Comparison of ENCODE assay signal across 21 cellular contexts in the genomic region with DNA sequence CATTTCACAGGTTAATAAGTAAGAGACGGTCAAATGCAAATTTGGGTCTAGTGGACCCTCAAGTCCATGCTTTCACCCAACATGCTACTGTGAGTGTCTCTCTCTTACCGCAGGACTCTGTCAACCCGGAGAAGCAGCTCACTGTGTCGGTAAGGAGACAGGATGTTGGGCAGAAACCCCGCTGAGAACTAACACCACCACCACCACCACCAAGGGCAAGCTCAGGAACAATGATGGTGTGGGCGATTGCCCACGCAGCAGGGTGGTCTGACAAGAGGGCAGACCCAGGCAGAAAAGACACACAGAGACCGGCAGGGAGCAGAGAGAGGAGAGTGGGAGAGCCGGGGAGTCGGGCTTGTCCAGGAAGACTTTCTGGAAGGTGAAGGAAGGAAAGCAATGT. TPM values are rescaled to one million over a fixed set of nuclear protein-coding genes. Genes with fewer than 3 reads are reported as not detected.
DNase-seq lines count a peak whose midpoint lies in the region; ATAC-seq and TF ChIP-seq lines count a peak whose summit lies in the region.
"Had no signal": no experiment of that assay in that cellular context is flagged by ENCODE, and none has a peak within 500 bp of the region (broad histone marks: within the 10 kb centered on the region; RNA-seq: fewer than 3 reads in every experiment).

No MANE protein-coding gene starts in this region.

- H3K9me3 ChIP-seq in heart right ventricle (no peaks in the 10 kb centered on the region), right cardiac atrium (ENCODE audit: control insufficient read depth, low read length) (no peaks in the 10 kb centered on the region), mesenchymal stem cell (ENCODE audit: control insufficient read depth, low read length) (no peaks in the 10 kb centered on the region), vagina (no peaks in the 10 kb centered on the region)
- H3K9me3 ChIP-seq: BLaER1, esophagus muscularis mucosa, left lung had no signal

- H3K18ac ChIP-seq in mesenchymal stem cell (ENCODE audit: low read depth in 1 of 2, low read length in 2 of 2) = peak overlapping the region; percentile 25 to 29

- peak overlapping the region; percentile 43 for H4K91ac ChIP-seq in mesenchymal stem cell (ENCODE audit: low read length)

- H3K27ac ChIP-seq in heart right ventricle = peak overlapping the region in 7 of 10 donors; percentile 3 to 62 (median 35)
- no peak overlapping the region for H3K27ac ChIP-seq in right cardiac atrium (ENCODE audit: low read length)
- H3K27ac ChIP-seq in mesenchymal stem cell (ENCODE audit: low read length, poor library complexity, severe bottlenecking) = no peak overlapping the region
- H3K27ac ChIP-seq in vagina = peak overlapping the region; percentile 82
- H3K27ac ChIP-seq: BLaER1 had no signal

- no peak overlapping the region for H2BK15ac ChIP-seq in mesenchymal stem cell (ENCODE audit: low read depth, poor library complexity, severe bottlenecking)

- H3K79me1 ChIP-seq in mesenchymal stem cell (replicated peaks; ENCODE audit: low read length, poor library complexity, severe bottlenecking) = no peaks in the 10 kb centered on the region

- DNase-seq in heart right ventricle (no peak), right cardiac atrium (no peak), UCSD-AML1 (lab: John Stamatoyannopoulos, UW; ENCODE audit: unreplicated experiment) (peak; percentile 35), mesenchymal stem cell (no peak), vagina (ENCODE audit: extremely low spot score in 2 of 2) (no peak), NCI-H2107 treated with DMSO at 0.1 percent for 48 hours (lab: John Stamatoyannopoulos, UW; ENCODE audit: unreplicated experiment) (no peak), SHP77 (lab: John Stamatoyannopoulos, UW) (no peak)
- no peak for DNase-seq in effector CD4-positive, alpha-beta T cell
- DNase-seq: activated CD4-positive, CD25-positive, alpha-beta regulatory T cell treated with anti-CD3 and anti-CD28 coated beads, Interleukin-2, amount 50 U/mL, for 72 hours; DMS 273 treated with DMSO at 0.1 percent for 48 hours; effector memory CD4-positive, alpha-beta T cell; Kasumi-1; left lung; NCI-H1417; NCI-H510A treated with DMSO at 0.1 percent for 48 hours; nucleus accumbens; stimulated activated CD4-positive, alpha-beta T cell treated with anti-CD3 and anti-CD28 coated beads, Interleukin-12 subunit alpha, Interleukin-12 subunit beta, amount 100 ng/mL, for 4 hours; T1000 had no signal

- H3K27me3 ChIP-seq in heart right ventricle (peaks cover 0 to 4% (median 0%) of the 10 kb centered on the region in 7 donors), right cardiac atrium (ENCODE audit: control insufficient read depth, insufficient read depth) (no peaks in the 10 kb centered on the region), mesenchymal stem cell (ENCODE audit: control insufficient read depth in 1 of 2, insufficient read depth in 1 of 2, low read length in 2 of 2) (no peaks in the 10 kb centered on the region), vagina (no peaks in the 10 kb centered on the region)
- H3K27me3 ChIP-seq: BLaER1, esophagus muscularis mucosa, left lung had no signal

- no peak overlapping the region for H2AK5ac ChIP-seq in mesenchymal stem cell (ENCODE audit: low read length, severe bottlenecking)

- ATAC-seq in heart right ventricle (peak in 1 of 8 donors; percentile 4), right cardiac atrium (no peak)
- ATAC-seq: activated naive CD4-positive, alpha-beta T cell treated with anti-CD3 and anti-CD28 coated beads, Interleukin-2, amount 50 U/mL, for 72 hours had no signal

- 82 to 85% methylated on average over 10 of the region's 10 CpGs for WGBS in heart right ventricle, 2 donors
- WGBS in right cardiac atrium = 86% methylated on average over 10 of the region's 10 CpGs
- WGBS in mesenchymal stem cell = 70% methylated on average over 10 of the region's 10 CpGs

- H3K23ac ChIP-seq in mesenchymal stem cell (ENCODE audit: low read length in 2 of 2) = no peak overlapping the region

- H2BK120ac ChIP-seq in mesenchymal stem cell (ENCODE audit: low read depth, low read length) = peak overlapping the region; percentile 69

- H2AFZ ChIP-seq in mesenchymal stem cell (ENCODE audit: low read depth, low read length) = no peak overlapping the region

- H3K9ac ChIP-seq in mesenchymal stem cell (ENCODE audit: low read length) = peak overlapping the region; percentile 79

- no peaks in the 10 kb centered on the region for H3K36me3 ChIP-seq in heart right ventricle
- no peaks in the 10 kb centered on the region for H3K36me3 ChIP-seq in mesenchymal stem cell (ENCODE audit: control insufficient read depth in 1 of 2, insufficient read depth in 2 of 2, low read depth in 1 of 2, low read length in 2 of 2)
- H3K36me3 ChIP-seq in vagina = no peaks in the 10 kb centered on the region
- H3K36me3 ChIP-seq: BLaER1, esophagus muscularis mucosa, left lung had no signal

- H3K4me1 ChIP-seq in heart right ventricle = peaks cover 3 to 31% (median 27%) of the 10 kb centered on the region in 9 donors
- H3K4me1 ChIP-seq in right cardiac atrium (ENCODE audit: control insufficient read depth, insufficient read depth, low read length) = peaks cover 11% of the 10 kb centered on the region
- peaks cover 6% of the 10 kb centered on the region for H3K4me1 ChIP-seq in mesenchymal stem cell (ENCODE audit: control insufficient read depth, insufficient read depth, low read depth, low read length)
- peaks cover 40% of the 10 kb centered on the region for H3K4me1 ChIP-seq in vagina
- H3K4me1 ChIP-seq: BLaER1 had no signal

- no peak overlapping the region for H2BK5ac ChIP-seq in mesenchymal stem cell (ENCODE audit: low read depth, low read length, poor library complexity, severe bottlenecking)

- H2BK12ac ChIP-seq in mesenchymal stem cell (ENCODE audit: low read length in 2 of 2) = peak overlapping the region; percentile 40 to 80

- no peak overlapping the region for H3K4me2 ChIP-seq in mesenchymal stem cell (ENCODE audit: low read length, poor library complexity, severe bottlenecking)
- H3K4me2 ChIP-seq: BLaER1 had no signal

- H3K4ac ChIP-seq in mesenchymal stem cell (ENCODE audit: low read depth in 1 of 2, low read length in 2 of 2) = peak overlapping the region in 1 of 2 experiments; percentile 29

- H3K14ac ChIP-seq in mesenchymal stem cell (ENCODE audit: low read length in 2 of 2) = peak overlapping the region in 1 of 2 experiments; percentile 13

- TF ChIP-seq CTCF in heart right ventricle (IDR thresholded peaks at IDR 0.05) (no peak), vagina (IDR thresholded peaks at IDR 0.05) (no peak)

- TF ChIP-seq POLR2A in vagina (IDR thresholded peaks at IDR 0.05) = no peak

- peak overlapping the region; percentile 78 for H4K8ac ChIP-seq in mesenchymal stem cell (ENCODE audit: low read length)

- H3K4me3 ChIP-seq in heart right ventricle (no peak overlapping the region), right cardiac atrium (ENCODE audit: low read length) (no peak overlapping the region), mesenchymal stem cell (ENCODE audit: insufficient read depth in 1 of 2, low read depth in 1 of 2, low read length in 2 of 2) (peak overlapping the region in 1 of 2 experiments; percentile 66), vagina (no peak overlapping the region)
- H3K4me3 ChIP-seq: BLaER1, left lung had no signal

- intact Hi-C loops in heart right ventricle (cut with DNase I) (no loop called here), right cardiac atrium (cut with DNase I) (no loop called here), vagina (cut with DNase I) (no loop called here)

RNA-seq across cellular contexts. Expression of a gene that starts 56.9 kb away (rescaled TPM):
- total RNA-seq in heart right ventricle (100 to 1,000 TPM in 9 of 10 donors, 10 to 100 TPM in 1; 91.9 to 380 (median 166) TPM), right cardiac atrium (100 to 1,000 TPM; 488 to 893 (median 598) TPM), vagina (262 TPM)
- polyA plus RNA-seq in heart right ventricle (100 to 1,000 TPM; 134 to 173 TPM), right cardiac atrium (412 TPM)
- polyA plus RNA-seq in mesenchymal stem cell (2013, experiment 1 of 2) = 319 TPM
- polyA plus RNA-seq in mesenchymal stem cell (2013, experiment 2 of 2) = 317 TPM
- total RNA-seq: activated naive CD4-positive, alpha-beta T cell treated with anti-CD3 and anti-CD28 coated beads, Interleukin-2, amount 50 U/mL, for 72 hours had no signal

Comparison
In these comparisons a context has a peak if more than half of its experiments do, and no peak if none do; other contexts are left out.
1. H3K27ac ChIP-seq: peak in heart right ventricle (7 of 10) and vagina (single experiment); none in right cardiac atrium (single experiment) and mesenchymal stem cell (single experiment).